8 cellular contexts compared by ENCODE assay signal in the genomic region with DNA sequence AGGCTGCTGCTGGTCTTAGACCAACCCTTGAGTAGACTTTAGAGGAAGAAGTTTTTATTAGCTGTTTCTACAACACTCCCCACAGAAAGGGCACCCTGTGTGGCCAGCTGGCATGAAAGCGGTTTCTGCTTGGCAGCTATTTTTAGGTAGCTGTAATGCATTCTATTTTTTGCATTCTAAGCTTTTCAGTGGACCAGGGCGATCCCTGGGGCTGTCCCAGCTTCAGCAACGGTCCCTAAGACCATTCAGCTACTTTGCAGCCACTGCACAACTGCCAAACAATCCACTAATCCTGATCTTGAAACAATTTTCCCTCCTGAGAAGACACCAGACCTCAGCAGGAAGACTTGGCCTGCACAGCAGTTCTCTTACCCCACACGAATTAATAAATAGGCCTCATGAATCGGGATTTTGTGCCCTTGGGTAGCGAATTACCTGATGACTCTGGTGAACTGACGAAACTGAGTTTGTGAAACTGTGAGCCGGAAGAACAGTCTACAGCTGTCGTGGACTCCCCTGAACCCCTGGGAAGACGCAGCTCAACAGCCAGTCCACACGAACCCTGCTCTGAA. TPM values are rescaled to one million over a fixed set of nuclear protein-coding genes. Genes with fewer than 3 reads are reported as not detected.
DNase-seq lines count a peak whose midpoint lies in the region; ATAC-seq and TF ChIP-seq lines count a peak whose summit lies in the region.

No MANE protein-coding gene starts in this region.

- no peak overlapping the region for H3K27ac Mint-ChIP-seq in T-helper 2 cell treated with Interferon-gamma antibody and Interleukin-4, amounts not matched to agents 5 μg/mL and 100 μg/mL, for 36 hours

- DNase-seq in RPMI7951 (ENCODE audit: low read depth), result peak; percentile 40
- DNase-seq in medulla oblongata (ENCODE audit: extremely low spot score), result peak; percentile 79
- DNase-seq in NCI-H2227 (lab: John Stamatoyannopoulos, UW; ENCODE audit: unreplicated experiment), result no peak
- no peak for DNase-seq in T-helper 2 cell treated with Interferon-gamma antibody and Interleukin-4, amounts not matched to agents 5 μg/mL and 100 μg/mL, for 36 hours (ENCODE audit: low spot score)
- no peak for DNase-seq in brain microvascular endothelial cell
- DNase-seq in retina, result no peak

- ATAC-seq in GM18873 (IDR thresholded peaks at IDR 0.05; ENCODE audit: low FRiP score, unreplicated experiment), result peak; percentile 73
- peak; percentile 71 for ATAC-seq in HG02884 (IDR thresholded peaks at IDR 0.05; ENCODE audit: unreplicated experiment)

- H3K4me3 Mint-ChIP-seq in T-helper 2 cell treated with Interferon-gamma antibody and Interleukin-4, amounts not matched to agents 5 μg/mL and 100 μg/mL, for 36 hours, result no peak overlapping the region

- H3K9me3 Mint-ChIP-seq in T-helper 2 cell treated with Interferon-gamma antibody and Interleukin-4, amounts not matched to agents 5 μg/mL and 100 μg/mL, for 36 hours, result no peaks in the 10 kb centered on the region

- no peaks in the 10 kb centered on the region for H3K27me3 ChIP-seq in brain microvascular endothelial cell (replicated peaks)

- H3K27ac ChIP-seq in brain microvascular endothelial cell, result no peak overlapping the region

- TF ChIP-seq CTCF in brain microvascular endothelial cell (IDR thresholded peaks at IDR 0.05; ENCODE audit: low read depth, low read length, missing control alignments), result no peak

- in situ Hi-C loops in brain microvascular endothelial cell (cut with HindIII; ENCODE audit: low pct_ligation_motif_present, low sequenced_read_pairs), result no loop called here

- peaks cover 2% of the 10 kb centered on the region for H3K4me1 Mint-ChIP-seq in T-helper 2 cell treated with Interferon-gamma antibody and Interleukin-4, amounts not matched to agents 5 μg/mL and 100 μg/mL, for 36 hours (ENCODE audit: low read depth)

- peaks cover 2% of the 10 kb centered on the region for H3K27me3 Mint-ChIP-seq in T-helper 2 cell treated with Interferon-gamma antibody and Interleukin-4, amounts not matched to agents 5 μg/mL and 100 μg/mL, for 36 hours (ENCODE audit: low read depth)

- no peaks in the 10 kb centered on the region for H3K36me3 ChIP-seq in brain microvascular endothelial cell (replicated peaks)

- no peak overlapping the region for H3K4me3 ChIP-seq in brain microvascular endothelial cell (ENCODE audit: low read depth, low read length)

- no peaks in the 10 kb centered on the region for H3K36me3 Mint-ChIP-seq in T-helper 2 cell treated with Interferon-gamma antibody and Interleukin-4, amounts not matched to agents 5 μg/mL and 100 μg/mL, for 36 hours (ENCODE audit: low read depth)

RNA-seq across cellular contexts. Expression of a gene that starts 14.6 kb away (rescaled TPM):
- 147 and 169 TPM in 2 replicates for total RNA-seq in RPMI7951 (2014; rRNA removed; shearing (Covaris generic))

Comparison
In these comparisons a context has a peak if more than half of its experiments do, and no peak if none do; other contexts are left out.
1. DNase-seq: peak in RPMI7951 (single experiment) and medulla oblongata (single experiment); none in NCI-H2227 (single experiment), T-helper 2 cell treated with Interferon-gamma antibody and Interleukin-4, amounts not matched to agents 5 μg/mL and 100 μg/mL, for 36 hours (single experiment), brain microvascular endothelial cell (single experiment) and retina (single experiment).